In genomic region chr3:141410861-141411771, GRCh38 we compare ENCODE assay signal across 7 cellular contexts. TPM values are rescaled to one million over a fixed set of nuclear protein-coding genes. Genes with fewer than 3 reads are reported as not detected.
DNase-seq lines count a peak whose midpoint lies in the region; ATAC-seq, FAIRE-seq and TF ChIP-seq lines count a peak whose summit lies in the region.

No MANE protein-coding gene starts in this region.

- H3K36me3 ChIP-seq in Peyer's patch (peaks cover 0 to 49% (median 3%) of the 10 kb centered on the region in 3 donors), bronchial epithelial cell (ENCODE audit: control insufficient read depth, insufficient read depth, low read length) (peaks cover 10% of the 10 kb centered on the region), tibial artery (peaks cover 18 to 35% (median 31%) of the 10 kb centered on the region in 3 donors)

- H3K27me3 ChIP-seq in Peyer's patch, result no peaks in the 10 kb centered on the region
- H3K27me3 ChIP-seq in bronchial epithelial cell (ENCODE audit: control insufficient read depth, insufficient read depth, low read length), result no peaks in the 10 kb centered on the region
- H3K27me3 ChIP-seq in tibial artery, result no peaks in the 10 kb centered on the region

- peaks cover 0 to 44% (median 17%) of the 10 kb centered on the region in 4 donors for H3K4me1 ChIP-seq in Peyer's patch
- H3K4me1 ChIP-seq in tibial artery, result peaks cover 0 to 96% (median 74%) of the 10 kb centered on the region in 4 donors

- no peaks in the 10 kb centered on the region for H3K9me3 ChIP-seq in Peyer's patch
- H3K9me3 ChIP-seq in tibial artery, result no peaks in the 10 kb centered on the region

- ATAC-seq in GM21390 (IDR thresholded peaks at IDR 0.05; ENCODE audit: unreplicated experiment) (peak; percentile 37), HG03439 (IDR thresholded peaks at IDR 0.05; ENCODE audit: unreplicated experiment) (no peak)

- H3K4me3 ChIP-seq in Peyer's patch (peak overlapping the region in 1 of 4 donors; percentile 13), bronchial epithelial cell (ENCODE audit: low read depth, low read length) (no peak overlapping the region), tibial artery (no peak overlapping the region)

- H3K27ac ChIP-seq in Peyer's patch, result peak overlapping the region; percentile 82 to 85 (median 82)
- H3K27ac ChIP-seq in tibial artery, result peak overlapping the region; percentile 96 to 99

- no peak for TF ChIP-seq CTCF in Peyer's patch (IDR thresholded peaks at IDR 0.05)
- no peak for TF ChIP-seq CTCF in bronchial epithelial cell (IDR thresholded peaks at IDR 0.05; ENCODE audit: insufficient read depth, low read length, severe bottlenecking)
- no peak for TF ChIP-seq CTCF in tibial artery (IDR thresholded peaks at IDR 0.05)

- TF ChIP-seq POLR2A in Peyer's patch (IDR thresholded peaks at IDR 0.05), result peak in 1 of 2 donors; percentile 15

- DNase-seq in Peyer's patch, result peak in 2 of 3 donors; percentile 46 to 68
- peak; percentile 83 for DNase-seq in bronchial epithelial cell (ENCODE audit: low read depth)
- DNase-seq in medulla oblongata (ENCODE audit: extremely low spot score), result peak; percentile 82
- peak in 1 of 2 donors; percentile 47 for DNase-seq in tibial artery
- DNase-seq in epidermal melanocyte (ENCODE audit: insufficient read length, low spot score), result no peak

- FAIRE-seq in bronchial epithelial cell (lab: Jason Lieb, UNC), result no peak

- intact Hi-C loops in tibial artery (cut with DNase I; ENCODE audit: low total_unique reads), result no loop called here

RNA-seq across cellular contexts. Expression of gene ZBTB38, which starts 42.8 kb away (rescaled TPM):
- 100 to 1,000 TPM; 168 to 254 (median 184) TPM for total RNA-seq in Peyer's patch
- total RNA-seq in bronchial epithelial cell, result 59.0 and 61.2 TPM in 2 replicates
